In genomic region chr12:132835076-132835870, GRCh38 we compare ENCODE assay signal across 16 cellular contexts. TPM values are rescaled to one million over a fixed set of nuclear protein-coding genes. Genes with fewer than 3 reads are reported as not detected.
DNase-seq lines count a peak whose midpoint lies in the region; ATAC-seq, FAIRE-seq and TF ChIP-seq lines count a peak whose summit lies in the region.
"Had no signal": no experiment of that assay in that cellular context is flagged by ENCODE, and none has a peak within 500 bp of the region (broad histone marks: within the 10 kb centered on the region; RNA-seq: fewer than 3 reads in every experiment).

No MANE protein-coding gene starts in this region.

- no peak overlapping the region for H2AK5ac ChIP-seq in trophoblast cell (ENCODE audit: low read length)

- H3K79me1 ChIP-seq in trophoblast cell (ENCODE audit: low read length), result no peaks in the 10 kb centered on the region

- H3K9ac ChIP-seq in trophoblast cell (ENCODE audit: low read length), result peak overlapping the region; percentile 59

- no peaks in the 10 kb centered on the region for H3K27me3 ChIP-seq in trophoblast cell (ENCODE audit: insufficient read depth, low read length)
- H3K27me3 ChIP-seq: gastroesophageal sphincter had no signal

- POLR2A ChIA-PET in activated naive CD8-positive, alpha-beta T cell treated with anti-CD3 and anti-CD28 coated beads, Interleukin-2, amount 10 ng/mL, durations not matched to agents 7 days and 5 days (lab: Charles Lee), result interaction anchor here (0.6 to 2.1 kb wide), 10 partner anchors 11 to 347 kb away, joined by 3 to 20 read pairs (median 6); partner anchors contain the start of gene CHFR

- H3K4ac ChIP-seq in trophoblast cell (ENCODE audit: low read depth, low read length), result no peak overlapping the region

- no peak overlapping the region for H2BK12ac ChIP-seq in trophoblast cell (ENCODE audit: low read length)

- no peak overlapping the region for H4K8ac ChIP-seq in trophoblast cell (ENCODE audit: low read depth, low read length)

- peaks cover 57% of the 10 kb centered on the region for H3K36me3 Mint-ChIP-seq in activated T-cell treated with anti-CD3 and anti-CD28 coated beads, Interleukin-2, amount 50 U/mL, for 24 hours (ENCODE audit: low read depth)
- peaks cover 41% of the 10 kb centered on the region for H3K36me3 Mint-ChIP-seq in activated naive CD8-positive, alpha-beta T cell treated with anti-CD3 and anti-CD28 coated beads, Interleukin-2, amount 10 ng/mL, durations not matched to agents 7 days and 5 days

- no peak overlapping the region for H3K27ac ChIP-seq in trophoblast cell (ENCODE audit: low read depth, low read length)
- H3K27ac ChIP-seq: gastroesophageal sphincter had no signal

- intact Hi-C loops in mucosa of descending colon (cut with DNase I, micrococcal nuclease), result no loop called here

- peak overlapping the region; percentile 27 for H3K4me3 Mint-ChIP-seq in activated T-cell treated with anti-CD3 and anti-CD28 coated beads, Interleukin-2, amount 50 U/mL, for 24 hours
- peak overlapping the region; percentile 80 for H3K4me3 Mint-ChIP-seq in activated naive CD8-positive, alpha-beta T cell treated with anti-CD3 and anti-CD28 coated beads, Interleukin-2, amount 10 ng/mL, durations not matched to agents 7 days and 5 days
- H3K4me3 Mint-ChIP-seq: HFFc6 had no signal

- H3K4me2 ChIP-seq in trophoblast cell (ENCODE audit: low read length), result no peak overlapping the region

- H2BK120ac ChIP-seq in trophoblast cell (ENCODE audit: insufficient read depth, low read length, poor library complexity), result no peak overlapping the region

- no peak overlapping the region for H2BK5ac ChIP-seq in trophoblast cell (ENCODE audit: low read depth, low read length, poor library complexity)

- peaks cover 54 to 71% of the 10 kb centered on the region in 2 experiments for H3K36me3 ChIP-seq in trophoblast cell (ENCODE audit: control insufficient read depth in 1 of 2, insufficient read depth in 2 of 2, low read length in 2 of 2)
- H3K36me3 ChIP-seq in mucosa of descending colon (ENCODE audit: low read depth), result no peaks in the 10 kb centered on the region

- H3K79me2 ChIP-seq in trophoblast cell (ENCODE audit: control insufficient read depth, insufficient read depth, low read length, poor library complexity), result no peaks in the 10 kb centered on the region

- H2AFZ ChIP-seq in trophoblast cell (ENCODE audit: insufficient read depth, low read length, poor library complexity), result no peak overlapping the region

- peak overlapping the region; percentile 94 for H3K27ac Mint-ChIP-seq in activated T-cell treated with anti-CD3 and anti-CD28 coated beads, Interleukin-2, amount 50 U/mL, for 24 hours
- peak overlapping the region; percentile 93 for H3K27ac Mint-ChIP-seq in activated naive CD8-positive, alpha-beta T cell treated with anti-CD3 and anti-CD28 coated beads, Interleukin-2, amount 10 ng/mL, durations not matched to agents 7 days and 5 days
- H3K27ac Mint-ChIP-seq: HFFc6 had no signal

- H3K4me3 ChIP-seq in trophoblast cell (ENCODE audit: low read depth, low read length), result no peak overlapping the region
- H3K4me3 ChIP-seq in mucosa of descending colon, result no peak overlapping the region
- H3K4me3 ChIP-seq: gastroesophageal sphincter, GM12878 had no signal

- no peak for ATAC-seq in activated naive CD8-positive, alpha-beta T cell treated with anti-CD3 and anti-CD28 coated beads, Interleukin-2, amount 10 ng/mL, durations not matched to agents 7 days and 5 days (ENCODE audit: low read depth)
- ATAC-seq in mucosa of descending colon (no peak), GM19351 (IDR thresholded peaks at IDR 0.05; ENCODE audit: unreplicated experiment) (no peak)
- ATAC-seq: gastroesophageal sphincter, GM12878, left colon, right cardiac atrium had no signal

- TF ChIP-seq CTCF in mucosa of descending colon (IDR thresholded peaks at IDR 0.05) (no peak), D721Med (IDR thresholded peaks at IDR 0.05; ENCODE audit: insufficient read depth, missing control alignments) (no peak)

- H3K14ac ChIP-seq in trophoblast cell (ENCODE audit: low read length), result no peak overlapping the region

- H3K9me3 ChIP-seq in trophoblast cell (ENCODE audit: insufficient read depth, low read depth, low read length), result peaks cover 10% of the 10 kb centered on the region
- H3K9me3 ChIP-seq in mucosa of descending colon, result no peaks in the 10 kb centered on the region
- H3K9me3 ChIP-seq: gastroesophageal sphincter had no signal

- no peak overlapping the region for H3K23ac ChIP-seq in trophoblast cell (ENCODE audit: low read length)

- no peak overlapping the region for H4K91ac ChIP-seq in trophoblast cell (ENCODE audit: low read depth, low read length)

- peaks cover 32% of the 10 kb centered on the region for H3K4me1 Mint-ChIP-seq in activated T-cell treated with anti-CD3 and anti-CD28 coated beads, Interleukin-2, amount 50 U/mL, for 24 hours (ENCODE audit: low read depth)
- H3K4me1 Mint-ChIP-seq in activated naive CD8-positive, alpha-beta T cell treated with anti-CD3 and anti-CD28 coated beads, Interleukin-2, amount 10 ng/mL, durations not matched to agents 7 days and 5 days, result peaks cover 38% of the 10 kb centered on the region

- no peak for FAIRE-seq in D721Med (lab: Jason Lieb, UNC)
- FAIRE-seq: astrocyte, GM12878 had no signal

- no peak overlapping the region for H4K12ac ChIP-seq in trophoblast cell (ENCODE audit: low read depth, low read length)

- no peaks in the 10 kb centered on the region for H3K27me3 Mint-ChIP-seq in activated T-cell treated with anti-CD3 and anti-CD28 coated beads, Interleukin-2, amount 50 U/mL, for 24 hours
- no peaks in the 10 kb centered on the region for H3K27me3 Mint-ChIP-seq in activated naive CD8-positive, alpha-beta T cell treated with anti-CD3 and anti-CD28 coated beads, Interleukin-2, amount 10 ng/mL, durations not matched to agents 7 days and 5 days

- H3K4me1 ChIP-seq in trophoblast cell (ENCODE audit: control insufficient read depth in 1 of 2, insufficient read depth in 2 of 2, low read length in 2 of 2), result no peaks in the 10 kb centered on the region
- H3K4me1 ChIP-seq in mucosa of descending colon (ENCODE audit: low read depth), result peaks cover 14% of the 10 kb centered on the region

- DNase-seq in activated T-cell treated with anti-CD3 and anti-CD28 coated beads, Interleukin-2, amount 50 U/mL, for 24 hours, result no peak
- DNase-seq in activated T-cell treated with anti-CD3 and anti-CD28 coated beads, Interleukin-2, amount 50 U/mL, for 48 hours, result no peak
- DNase-seq in KG1 (lab: John Stamatoyannopoulos, UW) (peak; percentile 25), trophoblast cell (no peak), mucosa of descending colon (no peak), D721Med (ENCODE audit: insufficient read length, low spot score) (no peak)
- no peak for DNase-seq in activated naive CD8-positive, alpha-beta T cell treated with anti-CD3 and anti-CD28 coated beads, Interleukin-2, amount 10 ng/mL, durations not matched to agents 7 days and 5 days
- DNase-seq: HFFc6, left colon, midbrain, NCI-H345 had no signal

- H3K18ac ChIP-seq in trophoblast cell (ENCODE audit: low read length), result no peak overlapping the region

- no CpG with 5 or more reads among the region's 27 CpGs for WGBS in trophoblast cell (ENCODE audit: extremely low coverage, insufficient coverage, insufficient read length)

- H3K9me3 Mint-ChIP-seq in activated T-cell treated with anti-CD3 and anti-CD28 coated beads, Interleukin-2, amount 50 U/mL, for 24 hours, result no peaks in the 10 kb centered on the region
- no peaks in the 10 kb centered on the region for H3K9me3 Mint-ChIP-seq in activated naive CD8-positive, alpha-beta T cell treated with anti-CD3 and anti-CD28 coated beads, Interleukin-2, amount 10 ng/mL, durations not matched to agents 7 days and 5 days
- H3K9me3 Mint-ChIP-seq: HFFc6 had no signal

RNA-seq across cellular contexts. Expression of gene GOLGA3, which starts 6.6 kb away (rescaled TPM):
- 10 to 100 TPM; 63.8 to 64.7 TPM for total RNA-seq in activated naive CD8-positive, alpha-beta T cell treated with anti-CD3 and anti-CD28 coated beads, Interleukin-2, amount 10 ng/mL, durations not matched to agents 7 days and 5 days
- polyA plus RNA-seq in trophoblast cell (2013), result 24.5 and 26.4 TPM in 2 replicates
- 10 to 100 TPM; 71.6 to 91.0 (median 89.6) TPM for total RNA-seq in mucosa of descending colon

RNA-seq across cellular contexts. Expression of gene CHFR, which starts 52.1 kb away (rescaled TPM):
- total RNA-seq in activated naive CD8-positive, alpha-beta T cell treated with anti-CD3 and anti-CD28 coated beads, Interleukin-2, amount 10 ng/mL, durations not matched to agents 7 days and 5 days, result 10 to 100 TPM; 93.6 to 96.1 TPM
- polyA plus RNA-seq in trophoblast cell (2013), result 35.2 and 35.8 TPM in 2 replicates
- 10 to 100 TPM; 50.6 to 65.9 (median 50.7) TPM for total RNA-seq in mucosa of descending colon
